9 cellular contexts compared by ENCODE assay signal in the genomic region with DNA sequence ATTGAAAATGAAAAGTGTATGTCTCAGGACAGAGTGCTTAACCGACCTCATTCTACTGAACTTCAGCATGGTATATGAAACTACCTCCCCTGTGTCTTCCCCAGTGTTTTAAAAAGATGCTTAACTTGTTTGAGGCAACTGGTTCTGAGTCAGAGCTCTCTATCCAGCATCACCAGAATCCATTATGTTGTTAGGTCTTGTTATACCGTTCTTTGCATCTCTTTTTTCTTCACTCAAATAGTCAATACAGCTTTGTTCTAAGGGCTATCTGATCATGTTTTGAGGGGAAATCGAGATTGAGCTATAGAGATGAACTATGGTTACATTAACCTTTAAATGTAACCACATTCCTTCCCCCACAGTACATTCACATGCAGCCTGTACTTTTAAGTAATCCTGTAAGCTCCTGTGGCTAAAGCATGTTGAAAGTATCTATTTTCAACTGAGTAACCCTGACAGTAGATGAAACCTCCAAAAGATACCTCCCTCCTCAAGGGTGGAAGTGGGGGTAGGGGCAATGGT.
DNase-seq lines count a peak whose midpoint lies in the region; ATAC-seq and TF ChIP-seq lines count a peak whose summit lies in the region.
"Had no signal": no experiment of that assay in that cellular context is flagged by ENCODE, and none has a peak within 500 bp of the region (broad histone marks: within the 10 kb centered on the region; RNA-seq: fewer than 3 reads in every experiment).

No MANE protein-coding gene starts in this region.

- H3K4me3 Mint-ChIP-seq in GM23338, result no peak overlapping the region

- H3K9me3 Mint-ChIP-seq in GM23338, result no peaks in the 10 kb centered on the region

- TF ChIP-seq POLR2A in esophagus squamous epithelium (IDR thresholded peaks at IDR 0.05), result no peak

- H3K4me1 Mint-ChIP-seq in GM23338, result peaks cover 29% of the 10 kb centered on the region

- 40 to 52% methylated on average over 3 of the region's 3 CpGs for WGBS in esophagus squamous epithelium, 2 donors

- DNase-seq in GM23338 (ENCODE audit: low spot score) (no peak), fibroblast of pulmonary artery (ENCODE audit: low read depth) (peak; percentile 4), NOMO-1 treated with DMSO at 0.1 percent for 48 hours (lab: John Stamatoyannopoulos, UW; ENCODE audit: unreplicated experiment) (no peak), esophagus squamous epithelium (lab: John Stamatoyannopoulos, UW) (no peak), PC-9 (no peak)
- DNase-seq in activated effector memory CD4-positive, alpha-beta T cell treated with anti-CD3 and anti-CD28 coated beads, Interleukin-2, amount 50 U/mL, for 16 hours, result no peak
- DNase-seq: NCI-H2171 treated with DMSO at 0.1 percent for 48 hours had no signal

- no peaks in the 10 kb centered on the region; the same call in none of the 2 replicates for H4K20me1 ChIP-seq in GM23338 (replicated peaks; ENCODE audit: insufficient read depth)
- no peaks in the 10 kb centered on the region for H4K20me1 ChIP-seq in PC-9 (ENCODE audit: insufficient read depth)

- no peak for TF ChIP-seq CTCF in GM23338 (conservative IDR thresholded peaks at IDR 0.05; ENCODE audit: low read depth in 2 of 2)
- no peak for TF ChIP-seq CTCF in fibroblast of pulmonary artery (IDR thresholded peaks at IDR 0.05; ENCODE audit: low read length, missing control alignments)
- TF ChIP-seq CTCF in esophagus squamous epithelium (IDR thresholded peaks at IDR 0.05), result no peak
- TF ChIP-seq CTCF in PC-9 (conservative IDR thresholded peaks at IDR 0.05), result no peak

- H3F3A ChIP-seq in GM23338 (replicated peaks; ENCODE audit: low read depth) (no peaks in the 10 kb centered on the region), PC-9 (ENCODE audit: insufficient read depth, low read depth) (peaks cover 15% of the 10 kb centered on the region; the same call in 1 of the 2 replicates)

- no peaks in the 10 kb centered on the region for H3K9me2 ChIP-seq in GM23338 (ENCODE audit: insufficient read depth)
- H3K9me2 ChIP-seq in PC-9 (ENCODE audit: insufficient read depth), result no peaks in the 10 kb centered on the region

- H3K27me3 Mint-ChIP-seq in GM23338 (ENCODE audit: insufficient read depth, low read depth, poor library complexity), result peaks cover 2% of the 10 kb centered on the region

- POLR2A ChIA-PET in PC-9 (lab: Charles Lee; ENCODE audit: unreplicated experiment), result no interaction called here

- no TSS peak for BruUV-seq in PC-9 (replicated peaks; lab: Mats Ljungman, UMichigan)

- CTCF ChIA-PET in PC-9 (lab: Charles Lee), result no interaction called here

- H3K4me1 ChIP-seq in GM23338 (ENCODE audit: insufficient read depth) (peaks cover 26% of the 10 kb centered on the region), esophagus squamous epithelium (no peaks in the 10 kb centered on the region), PC-9 (replicated peaks; ENCODE audit: insufficient read depth) (peaks cover 29% of the 10 kb centered on the region)

- peak overlapping the region; percentile 78; the same call in 1 of the 2 replicates for H3K27ac ChIP-seq in GM23338 (ENCODE audit: low read depth)
- no peak overlapping the region for H3K27ac ChIP-seq in esophagus squamous epithelium
- H3K27ac ChIP-seq in PC-9, result no peak overlapping the region

- intact Hi-C loops in esophagus squamous epithelium (cut with DNase I), result no loop called here
- intact Hi-C loops in PC-9 (cut with micrococcal nuclease; ENCODE audit: unreplicated experiment), result no loop called here

- H3K4me3 ChIP-seq in GM23338 (no peak overlapping the region), fibroblast of pulmonary artery (replicated peaks; ENCODE audit: low read depth, low read length) (no peak overlapping the region), esophagus squamous epithelium (no peak overlapping the region), PC-9 (no peak overlapping the region)

- ATAC-seq in GM18870 (IDR thresholded peaks at IDR 0.05; ENCODE audit: unreplicated experiment) (peak; percentile 48), GM23338 (peak; percentile 53), HG03571 (IDR thresholded peaks at IDR 0.05; ENCODE audit: unreplicated experiment) (peak; percentile 49)

- H3K36me3 Mint-ChIP-seq in GM23338 (ENCODE audit: low read depth), result peaks cover 11% of the 10 kb centered on the region; the same call in 2 of the 3 replicates

- H3K36me3 ChIP-seq in GM23338 (ENCODE audit: insufficient read depth) (no peaks in the 10 kb centered on the region; the same call in 1 of the 2 replicates), esophagus squamous epithelium (no peaks in the 10 kb centered on the region), PC-9 (ENCODE audit: low read depth) (no peaks in the 10 kb centered on the region)

- peak overlapping the region; percentile 77; the same call in 1 of the 2 replicates for H3K27ac Mint-ChIP-seq in GM23338

- H2AFZ ChIP-seq in GM23338 (no peak overlapping the region), PC-9 (no peak overlapping the region)

- H3K79me2 ChIP-seq in GM23338 (replicated peaks; ENCODE audit: insufficient read depth) (peaks cover 8% of the 10 kb centered on the region; the same call in 1 of the 2 replicates), PC-9 (ENCODE audit: low read depth) (no peaks in the 10 kb centered on the region)

- no peaks in the 10 kb centered on the region for H3K27me3 ChIP-seq in GM23338 (ENCODE audit: insufficient read depth)
- no peaks in the 10 kb centered on the region for H3K27me3 ChIP-seq in esophagus squamous epithelium
- no peaks in the 10 kb centered on the region for H3K27me3 ChIP-seq in PC-9 (ENCODE audit: insufficient read depth, low read depth)

- no peaks in the 10 kb centered on the region for H3K9me3 ChIP-seq in esophagus squamous epithelium
- no peaks in the 10 kb centered on the region for H3K9me3 ChIP-seq in PC-9 (ENCODE audit: insufficient read depth, low read depth)

- H3K4me2 ChIP-seq in GM23338, result peak overlapping the region; percentile 50
- H3K4me2 ChIP-seq in PC-9, result no peak overlapping the region

TF ChIP-seq in GM23338, 12 proteins besides CTCF, POLR2A, EP300 and RAD21:
- TF ChIP-seq, protein P1, sequence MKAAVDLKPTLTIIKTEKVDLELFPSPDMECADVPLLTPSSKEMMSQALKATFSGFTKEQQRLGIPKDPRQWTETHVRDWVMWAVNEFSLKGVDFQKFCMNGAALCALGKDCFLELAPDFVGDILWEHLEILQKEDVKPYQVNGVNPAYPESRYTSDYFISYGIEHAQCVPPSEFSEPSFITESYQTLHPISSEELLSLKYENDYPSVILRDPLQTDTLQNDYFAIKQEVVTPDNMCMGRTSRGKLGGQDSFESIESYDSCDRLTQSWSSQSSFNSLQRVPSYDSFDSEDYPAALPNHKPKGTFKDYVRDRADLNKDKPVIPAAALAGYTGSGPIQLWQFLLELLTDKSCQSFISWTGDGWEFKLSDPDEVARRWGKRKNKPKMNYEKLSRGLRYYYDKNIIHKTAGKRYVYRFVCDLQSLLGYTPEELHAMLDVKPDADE (IDR thresholded peaks at IDR 0.05), result no peak
TF ChIP-seq in GM23338: peak in this region for 0.
